In the genomic region with DNA sequence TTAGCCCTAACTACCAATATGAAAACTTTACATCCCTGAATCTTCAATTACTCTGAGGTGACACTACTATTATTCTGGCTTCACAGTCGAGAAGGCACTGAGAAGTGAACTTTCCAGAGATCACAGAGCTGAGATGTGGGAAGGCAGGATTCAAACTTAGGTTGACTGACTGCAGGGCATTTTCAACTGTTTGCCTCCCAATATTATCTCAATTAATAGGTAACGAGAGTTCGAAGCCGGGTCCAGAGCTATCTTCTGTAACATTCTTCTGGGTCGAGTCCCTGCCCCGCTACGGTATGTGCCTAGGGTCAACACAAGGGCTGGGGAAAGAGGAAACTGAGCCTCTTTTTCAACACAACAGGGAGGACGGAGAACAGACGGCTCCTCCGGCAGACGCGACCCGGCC, we compare ENCODE assay signal across 8 cellular contexts. TPM values are rescaled to one million over a fixed set of nuclear protein-coding genes. Genes with fewer than 3 reads are reported as not detected.
A peak's percentile ranks its signal among the peaks of the same experiment; 100 is the strongest.
DNase-seq lines count a peak whose midpoint lies in the region; ATAC-seq and TF ChIP-seq lines count a peak whose summit lies in the region.

No MANE protein-coding gene starts in this region.

- H3K27me3 Mint-ChIP-seq in CD4-positive, alpha-beta memory T cell = peaks cover 0 to 4% of the 10 kb centered on the region in 2 donors
- H3K27me3 Mint-ChIP-seq in naive B cell = peaks cover 7 to 10% (median 9%) of the 10 kb centered on the region in 3 donors

- peaks cover 43% of the 10 kb centered on the region for H3K4me1 ChIP-seq in CD4-positive, alpha-beta memory T cell (ENCODE audit: insufficient read depth, low read length)

- CTCF ChIA-PET in CD4-positive, alpha-beta memory T cell (lab: Charles Lee; ENCODE audit: partially characterized antibody) = no interaction called here
- CTCF ChIA-PET in HEK293T (lab: Yijun Ruan, JAX) = no interaction called here

- no peak for TF ChIP-seq POLR2A in GM18505 (IDR thresholded peaks at IDR 0.05; ENCODE audit: borderline replicate concordance, extremely low read depth, insufficient read depth, insufficient read length)

- ATAC-seq in HG03378 (IDR thresholded peaks at IDR 0.05; ENCODE audit: unreplicated experiment) (peak; percentile 9), naive B cell (ENCODE audit: low read depth in 2 of 2) (no peak), GM18505 (IDR thresholded peaks at IDR 0.05; ENCODE audit: unreplicated experiment) (no peak), GM21576 (IDR thresholded peaks at IDR 0.05; ENCODE audit: unreplicated experiment) (no peak)

- H3K27ac Mint-ChIP-seq in CD4-positive, alpha-beta memory T cell = peak overlapping the region; percentile 94 to 99 (median 99)
- H3K27ac Mint-ChIP-seq in naive B cell = peak overlapping the region; percentile 98 to 99 (median 99)

- no peaks in the 10 kb centered on the region for H3K9me3 ChIP-seq in CD4-positive, alpha-beta memory T cell (ENCODE audit: control insufficient read depth in 1 of 2, low read length in 2 of 2)

- no peak for DNase-seq in CD4-positive, alpha-beta memory T cell
- DNase-seq in cardiac fibroblast (ENCODE audit: low read depth in 2 of 2) (no peak), naive B cell (peak; percentile 2), NOMO-1 treated with dmso at 0.1 percent for 144 hours (lab: John Stamatoyannopoulos, UW; ENCODE audit: unreplicated experiment) (no peak), HEK293T (ENCODE audit: extremely low spot score) (no peak)

- H3K9me3 Mint-ChIP-seq in CD4-positive, alpha-beta memory T cell = no peaks in the 10 kb centered on the region
- no peaks in the 10 kb centered on the region for H3K9me3 Mint-ChIP-seq in naive B cell

- peaks cover 0 to 21% of the 10 kb centered on the region in 2 donors for H3K36me3 Mint-ChIP-seq in CD4-positive, alpha-beta memory T cell
- H3K36me3 Mint-ChIP-seq in naive B cell = no peaks in the 10 kb centered on the region

- POLR2A ChIA-PET in CD4-positive, alpha-beta memory T cell (lab: Charles Lee; ENCODE audit: partially characterized antibody) = interaction anchor here (0.6 to 6.1 kb wide), 9 partner anchors 9 to 120 kb away, joined by 3 to 61 read pairs (median 9); a partner anchor contains a TSS
- POLR2A ChIA-PET in HEK293T (lab: Yijun Ruan, JAX) = interaction anchor here (0.9 to 1.2 kb wide), 5 partner anchors 10 to 122 kb away, joined by 3 to 4 read pairs (median 3); a partner anchor contains a TSS

- intact Hi-C loops in CD4-positive, alpha-beta memory T cell (cut with micrococcal nuclease) = loop anchor here (5.0 kb wide), 1 partner anchor 365 kb away; a partner anchor contains a TSS

- peak overlapping the region; percentile 85 to 91 for H3K4me3 ChIP-seq in CD4-positive, alpha-beta memory T cell (ENCODE audit: low read length in 2 of 2)
- peak overlapping the region; percentile 84 to 88 for H3K4me3 ChIP-seq in cardiac fibroblast (replicated peaks in 1 of 2; ENCODE audit: low read depth in 2 of 2, low read length in 2 of 2)

- no peaks in the 10 kb centered on the region for H3K27me3 ChIP-seq in CD4-positive, alpha-beta memory T cell (ENCODE audit: insufficient read depth, low read length)

- H3K36me3 ChIP-seq in CD4-positive, alpha-beta memory T cell (ENCODE audit: insufficient read depth, low read length) = no peaks in the 10 kb centered on the region

- TF ChIP-seq CTCF in cardiac fibroblast (IDR thresholded peaks at IDR 0.05; ENCODE audit: low read depth, low read length) = no peak

- H3K27ac ChIP-seq in CD4-positive, alpha-beta memory T cell (ENCODE audit: low read depth, low read length) = peak overlapping the region; percentile 99

- H3K4me3 Mint-ChIP-seq in CD4-positive, alpha-beta memory T cell = peak overlapping the region; percentile 95 to 98 (median 98)
- peak overlapping the region; percentile 91 to 99 (median 97) for H3K4me3 Mint-ChIP-seq in naive B cell

- peaks cover 0 to 38% (median 31%) of the 10 kb centered on the region in 4 donors for H3K4me1 Mint-ChIP-seq in CD4-positive, alpha-beta memory T cell
- peaks cover 20 to 49% (median 27%) of the 10 kb centered on the region in 3 donors for H3K4me1 Mint-ChIP-seq in naive B cell

TF ChIP-seq in HEK293T, 16 proteins besides CTCF, POLR2A, EP300 and RAD21:
- TF ChIP-seq CTBP1 (IDR thresholded peaks at IDR 0.05; ENCODE audit: borderline replicate concordance) (no peak), ARNT (IDR thresholded peaks at IDR 0.05) (no peak), NFRKB (IDR thresholded peaks at IDR 0.05) (no peak), BHLHE40 (IDR thresholded peaks at IDR 0.05; ENCODE audit: borderline replicate concordance) (no peak), ZNF384 (IDR thresholded peaks at IDR 0.05) (no peak), FOXK2 (IDR thresholded peaks at IDR 0.05) (no peak), TARDBP (IDR thresholded peaks at IDR 0.05) (no peak), ELF4 (IDR thresholded peaks at IDR 0.05) (no peak), FOXM1 (IDR thresholded peaks at IDR 0.05; ENCODE audit: borderline replicate concordance) (no peak), HDGF (IDR thresholded peaks at IDR 0.05; ENCODE audit: borderline replicate concordance) (no peak)

RNA-seq across cellular contexts. Expression of a gene that starts 0.8 kb away (rescaled TPM):
- total RNA-seq in CD4-positive, alpha-beta memory T cell = 10 to 100 TPM; 83.3 to 83.6 TPM
- 10 to 100 TPM; 78.5 to 81.3 TPM for polyA plus RNA-seq in CD4-positive, alpha-beta memory T cell
- 100 to 1,000 TPM in 2 of 6 donors, 10 to 100 TPM in 4; 61.6 to 107 (median 96.4) TPM for polyA plus RNA-seq in naive B cell (ENCODE audit: low read depth in 6 of 6)
